Comparison of ENCODE assay signal across 23 cellular contexts in the genomic region with DNA sequence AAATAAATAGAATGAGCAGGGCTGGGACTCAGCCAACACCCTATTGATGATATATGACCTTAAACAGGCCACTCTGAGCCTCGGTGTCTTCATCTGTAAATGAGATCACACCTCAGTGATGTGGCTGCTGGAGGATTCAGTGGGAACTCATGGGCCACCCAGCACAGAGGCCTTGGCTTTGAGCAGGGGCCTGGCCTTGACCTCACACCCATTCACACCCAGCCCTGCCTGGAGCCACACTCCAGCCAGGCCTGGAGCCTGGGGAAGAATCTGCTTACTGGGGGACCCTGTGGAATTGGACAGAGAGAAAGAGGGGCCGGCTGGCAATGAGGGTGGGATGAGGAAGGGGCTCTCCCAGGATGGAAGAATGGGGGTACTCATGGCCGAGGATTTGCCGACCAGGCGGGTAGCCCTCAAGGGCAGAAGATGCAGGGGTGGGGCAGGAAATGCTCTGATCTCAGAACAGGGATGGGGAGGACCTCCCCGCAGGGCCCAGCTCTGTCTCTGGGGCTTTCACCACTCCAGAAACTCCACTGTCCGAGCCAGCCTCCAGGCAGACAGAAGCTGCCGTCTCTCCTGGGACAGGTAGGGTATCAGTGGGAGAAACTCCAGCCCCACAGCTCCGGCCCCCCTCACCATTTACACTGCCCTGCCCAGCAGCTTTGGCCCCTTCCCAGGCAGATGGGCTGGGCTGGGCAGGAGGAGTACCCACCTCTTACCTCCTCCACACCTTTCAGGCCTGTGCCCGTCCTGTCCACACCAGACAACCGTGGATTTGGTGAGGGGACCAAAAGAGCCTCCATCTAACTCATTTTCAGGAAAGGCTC.
DNase-seq lines count a peak whose midpoint lies in the region; ATAC-seq, FAIRE-seq and TF ChIP-seq lines count a peak whose summit lies in the region.
"Had no signal": no experiment of that assay in that cellular context is flagged by ENCODE, and none has a peak within 500 bp of the region (broad histone marks: within the 10 kb centered on the region; RNA-seq: fewer than 3 reads in every experiment).

No MANE protein-coding gene starts in this region.

- POLR2A ChIA-PET in Panc1 (lab: Charles Lee) = interaction anchor here (0.6 kb wide), 1 partner anchor 41 kb away, joined by 11 read pairs; no protein-coding TSS in a partner anchor

- in situ Hi-C loops in Panc1 (cut with HindIII; ENCODE audit: low pct_unique_long_range_greater_than_20kb, low sequenced_read_pairs) = no loop called here

- no peak for FAIRE-seq in kidney (lab: Jason Lieb, UNC)

- H3K4me3 Mint-ChIP-seq in natural killer cell treated with Interleukin-12 subunit alpha and Interleukin-12 subunit beta and Interleukin-15 and Interleukin-18, amount 100 ng/mL, for 72 hours = no peak overlapping the region
- H3K4me3 Mint-ChIP-seq in natural killer cell = no peak overlapping the region
- H3K4me3 Mint-ChIP-seq: CD4-positive, alpha-beta T cell; central memory CD8-positive, alpha-beta T cell; HFFc6; immature natural killer cell; nephron; WTC11 had no signal

- DNase-seq in natural killer cell treated with Interleukin-12 subunit alpha and Interleukin-12 subunit beta and Interleukin-15 and Interleukin-18, amount 100 ng/mL, for 72 hours (ENCODE audit: low spot score) = peak; percentile 49
- DNase-seq in natural killer cell (no peak), Panc1 (ENCODE audit: low read depth, low spot score) (no peak), kidney (peak; percentile 68), upper lobe of left lung (no peak), AG20443 (ENCODE audit: low spot score) (no peak), D341Med (ENCODE audit: low spot score) (no peak)
- DNase-seq: CD4-positive, alpha-beta T cell; dorsolateral prefrontal cortex; HFFc6; hypothalamus; immature natural killer cell; Karpas-422; NCI-H1436 treated with DMSO at 0.1 percent for 48 hours; NCI-H82; SHP77; spleen had no signal

- CTCF ChIA-PET in Panc1 (lab: Charles Lee) = no interaction called here

- TF ChIP-seq CTCF in natural killer cell (IDR thresholded peaks at IDR 0.05) = no peak
- TF ChIP-seq CTCF in Panc1 (IDR thresholded peaks at IDR 0.05) = no peak
- no peak for TF ChIP-seq CTCF in kidney (IDR thresholded peaks at IDR 0.05; ENCODE audit: borderline replicate concordance, extremely low read depth, insufficient read depth)
- no peak for TF ChIP-seq CTCF in upper lobe of left lung (IDR thresholded peaks at IDR 0.05)

- H3K27ac ChIP-seq in Panc1 (ENCODE audit: low read length) (no peak overlapping the region), kidney (ENCODE audit: low read depth in 2 of 2, low read length in 2 of 2) (peak overlapping the region in 1 of 2 donors; percentile 43), upper lobe of left lung (no peak overlapping the region)
- H3K27ac ChIP-seq: dorsolateral prefrontal cortex, ovary, spleen, vagina had no signal

- TF ChIP-seq EP300 in upper lobe of left lung (IDR thresholded peaks at IDR 0.05) = no peak

- H3K4me1 ChIP-seq in Panc1 (ENCODE audit: control insufficient read depth, insufficient read depth, low read length) = peaks cover 4% of the 10 kb centered on the region; the same call in 1 of the 2 replicates
- H3K4me1 ChIP-seq in kidney (ENCODE audit: control insufficient read depth in 1 of 2, insufficient read depth in 1 of 2, low read depth in 1 of 2, low read length in 2 of 2) = peaks cover 10 to 15% of the 10 kb centered on the region in 2 donors
- no peaks in the 10 kb centered on the region for H3K4me1 ChIP-seq in upper lobe of left lung
- H3K4me1 ChIP-seq: vagina had no signal

- BruUV-seq in Panc1 (replicated peaks; lab: Mats Ljungman, UMichigan) = no TSS peak

- WGBS in upper lobe of left lung, 2 donors = 80 to 82% methylated on average over 7 to 11 of the region's 11 CpGs

- no peak overlapping the region for H3K4me3 ChIP-seq in Panc1 (ENCODE audit: low read depth in 2 of 2, low read length in 2 of 2)
- no peak overlapping the region for H3K4me3 ChIP-seq in kidney (ENCODE audit: low read length in 2 of 2)
- H3K4me3 ChIP-seq in upper lobe of left lung = no peak overlapping the region
- H3K4me3 ChIP-seq: dorsolateral prefrontal cortex, ovary, spleen, vagina had no signal

- H3K36me3 ChIP-seq in Panc1 (ENCODE audit: control insufficient read depth, insufficient read depth, low read length) (no peaks in the 10 kb centered on the region), kidney (ENCODE audit: control insufficient read depth in 1 of 2, insufficient read depth in 2 of 2, low read length in 2 of 2) (no peaks in the 10 kb centered on the region), upper lobe of left lung (peaks cover 0 to 31% (median 14%) of the 10 kb centered on the region in 4 donors)
- H3K36me3 ChIP-seq: ovary, vagina had no signal

- H3K36me3 Mint-ChIP-seq in natural killer cell treated with Interleukin-12 subunit alpha and Interleukin-12 subunit beta and Interleukin-15 and Interleukin-18, amount 100 ng/mL, for 72 hours = no peaks in the 10 kb centered on the region
- no peaks in the 10 kb centered on the region for H3K36me3 Mint-ChIP-seq in natural killer cell

- no peaks in the 10 kb centered on the region for H3K27me3 ChIP-seq in Panc1 (ENCODE audit: control insufficient read depth, insufficient read depth, low read length)
- no peaks in the 10 kb centered on the region for H3K27me3 ChIP-seq in upper lobe of left lung
- H3K27me3 ChIP-seq: ovary, spleen, vagina had no signal

- peaks cover 0 to 11% of the 10 kb centered on the region in 2 donors for H3K27me3 Mint-ChIP-seq in natural killer cell treated with Interleukin-12 subunit alpha and Interleukin-12 subunit beta and Interleukin-15 and Interleukin-18, amount 100 ng/mL, for 72 hours
- H3K27me3 Mint-ChIP-seq in natural killer cell (ENCODE audit: low read depth in 2 of 2) = peaks cover 9 to 14% of the 10 kb centered on the region in 2 donors
- H3K27me3 Mint-ChIP-seq: CD4-positive, alpha-beta T cell had no signal

- no peak for ATAC-seq in natural killer cell treated with Interleukin-12 subunit alpha and Interleukin-12 subunit beta and Interleukin-15 and Interleukin-18, amount 100 ng/mL, for 72 hours
- ATAC-seq in natural killer cell (no peak), Panc1 (0 out of 2 replicates have a peak, but pooled peaks have one; percentile 30), upper lobe of left lung (ENCODE audit: low FRiP score in 2 of 2) (peak; percentile 20), HG02763 (IDR thresholded peaks at IDR 0.05; ENCODE audit: unreplicated experiment) (no peak)
- ATAC-seq: WTC11 had no signal

- no peaks in the 10 kb centered on the region for H3K9me3 ChIP-seq in Panc1 (ENCODE audit: control insufficient read depth, insufficient read depth, low read depth, low read length)
- H3K9me3 ChIP-seq in kidney (ENCODE audit: control insufficient read depth in 1 of 2, low read length in 2 of 2) = no peaks in the 10 kb centered on the region
- H3K9me3 ChIP-seq in upper lobe of left lung = no peaks in the 10 kb centered on the region
- H3K9me3 ChIP-seq: ovary, vagina had no signal

- intact Hi-C loops in natural killer cell (cut with micrococcal nuclease) (no loop called here), Panc1 (cut with micrococcal nuclease; ENCODE audit: unreplicated experiment) (no loop called here), kidney (cut with DNase I) (no loop called here)

- H3K9ac ChIP-seq in kidney (ENCODE audit: low read length in 2 of 2) = no peak overlapping the region

- peaks cover 0 to 2% of the 10 kb centered on the region in 2 donors for H3K4me1 Mint-ChIP-seq in natural killer cell treated with Interleukin-12 subunit alpha and Interleukin-12 subunit beta and Interleukin-15 and Interleukin-18, amount 100 ng/mL, for 72 hours (ENCODE audit: low read depth in 2 of 2)
- peaks cover 0 to 9% of the 10 kb centered on the region in 2 donors for H3K4me1 Mint-ChIP-seq in natural killer cell
- H3K4me1 Mint-ChIP-seq: central memory CD8-positive, alpha-beta T cell; WTC11 had no signal

- no peak for TF ChIP-seq POLR2A in upper lobe of left lung (IDR thresholded peaks at IDR 0.05)

- H3K9me3 Mint-ChIP-seq in natural killer cell treated with Interleukin-12 subunit alpha and Interleukin-12 subunit beta and Interleukin-15 and Interleukin-18, amount 100 ng/mL, for 72 hours = peaks cover 2% of the 10 kb centered on the region
- H3K9me3 Mint-ChIP-seq in natural killer cell = peaks cover 0 to 2% of the 10 kb centered on the region in 2 donors
- H3K9me3 Mint-ChIP-seq: CD4-positive, alpha-beta T cell; central memory CD8-positive, alpha-beta T cell; immature natural killer cell had no signal

- H3K27ac Mint-ChIP-seq in natural killer cell treated with Interleukin-12 subunit alpha and Interleukin-12 subunit beta and Interleukin-15 and Interleukin-18, amount 100 ng/mL, for 72 hours = no peak overlapping the region
- H3K27ac Mint-ChIP-seq in natural killer cell = no peak overlapping the region
- H3K27ac Mint-ChIP-seq: CD4-positive, alpha-beta T cell; HFFc6; nephron; WTC11 had no signal

Comparison
In these comparisons a context has a peak if more than half of its experiments do, and no peak if none do; other contexts are left out.
1. DNase-seq: peak in natural killer cell treated with Interleukin-12 subunit alpha and Interleukin-12 subunit beta and Interleukin-15 and Interleukin-18, amount 100 ng/mL, for 72 hours (single experiment) and kidney (single experiment); none in natural killer cell (single experiment), Panc1 (single experiment), upper lobe of left lung (0 of 2), AG20443 (single experiment) and D341Med (single experiment).
2. ATAC-seq: peak in Panc1 (single experiment) and upper lobe of left lung (2 of 2); none in natural killer cell treated with Interleukin-12 subunit alpha and Interleukin-12 subunit beta and Interleukin-15 and Interleukin-18, amount 100 ng/mL, for 72 hours (0 of 2), natural killer cell (0 of 3) and HG02763 (single experiment).